Comparison of ENCODE assay signal across 11 cellular contexts in the genomic region with DNA sequence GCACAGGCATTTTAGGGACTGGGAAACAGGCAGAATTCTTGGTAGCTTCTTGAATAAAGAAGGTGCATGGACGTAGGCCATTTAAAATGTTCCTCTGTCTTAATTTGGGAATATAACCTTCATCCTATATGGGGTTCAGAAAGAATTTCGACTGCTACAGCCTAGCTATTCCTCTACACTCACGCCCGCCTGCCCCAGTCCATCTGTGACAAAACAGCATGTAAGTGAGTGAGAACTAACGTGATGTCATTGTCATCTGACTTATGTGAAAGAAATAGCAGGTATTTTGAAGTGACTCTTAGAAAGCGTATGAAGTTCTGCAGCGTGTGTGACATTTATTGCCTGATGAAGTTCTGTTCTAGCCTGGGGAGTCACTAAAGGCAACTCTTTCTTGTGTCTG. TPM values are rescaled to one million over a fixed set of nuclear protein-coding genes. Genes with fewer than 3 reads are reported as not detected.
DNase-seq lines count a peak whose midpoint lies in the region; ATAC-seq lines count a peak whose summit lies in the region.
"Had no signal": no experiment of that assay in that cellular context is flagged by ENCODE, and none has a peak within 500 bp of the region (broad histone marks: within the 10 kb centered on the region; RNA-seq: fewer than 3 reads in every experiment).

No MANE protein-coding gene starts in this region.

- H3K36me3 Mint-ChIP-seq in activated naive CD4-positive, alpha-beta T cell treated with anti-CD3 and anti-CD28 coated beads, Interleukin-2, amount 50 U/mL, for 72 hours: peaks cover 39 to 67% of the 10 kb centered on the region in 2 donors
- peaks cover 65% of the 10 kb centered on the region for H3K36me3 Mint-ChIP-seq in activated naive CD4-positive, alpha-beta T cell treated with anti-CD3 and anti-CD28 coated beads for 36 hours (ENCODE audit: low read depth)
- H3K36me3 Mint-ChIP-seq in naive thymus-derived CD8-positive, alpha-beta T cell: peaks cover 11 to 94% (median 49%) of the 10 kb centered on the region in 3 donors

- no peak overlapping the region for H3K4me3 Mint-ChIP-seq in activated naive CD4-positive, alpha-beta T cell treated with anti-CD3 and anti-CD28 coated beads for 36 hours
- peak overlapping the region; percentile 26 to 71 (median 58) for H3K4me3 Mint-ChIP-seq in naive thymus-derived CD8-positive, alpha-beta T cell

- H3K9me3 Mint-ChIP-seq in activated naive CD4-positive, alpha-beta T cell treated with anti-CD3 and anti-CD28 coated beads, Interleukin-2, amount 50 U/mL, for 72 hours: no peaks in the 10 kb centered on the region
- H3K9me3 Mint-ChIP-seq in activated naive CD4-positive, alpha-beta T cell treated with anti-CD3 and anti-CD28 coated beads for 36 hours: no peaks in the 10 kb centered on the region
- H3K9me3 Mint-ChIP-seq in naive thymus-derived CD8-positive, alpha-beta T cell: no peaks in the 10 kb centered on the region

- no peak overlapping the region for H3K4me3 ChIP-seq in HAP-1
- H3K4me3 ChIP-seq: tibial nerve had no signal

- DNase-seq in activated naive CD4-positive, alpha-beta T cell treated with anti-CD3 and anti-CD28 coated beads, Interleukin-2, amount 50 U/mL, for 72 hours (ENCODE audit: low spot score in 2 of 2): no peak
- no peak for DNase-seq in activated naive CD4-positive, alpha-beta T cell treated with anti-CD3 and anti-CD28 coated beads for 36 hours
- no peak for DNase-seq in naive thymus-derived CD8-positive, alpha-beta T cell
- DNase-seq in HAP-1 (ENCODE audit: low spot score in 2 of 2): no peak
- no peak for DNase-seq in HK-2 (ENCODE audit: unreplicated experiment)
- no peak for DNase-seq in effector CD8-positive, alpha-beta T cell (lab: John Stamatoyannopoulos, UW)
- DNase-seq: midbrain, NCI-H2081 had no signal

- no peaks in the 10 kb centered on the region for H3K9me3 ChIP-seq in HAP-1
- H3K9me3 ChIP-seq: tibial nerve had no signal

- ATAC-seq in activated naive CD4-positive, alpha-beta T cell treated with anti-CD3 and anti-CD28 coated beads, Interleukin-2, amount 50 U/mL, for 72 hours: peak in 1 of 2 donors; percentile 10
- ATAC-seq in GM21576 (IDR thresholded peaks at IDR 0.05; ENCODE audit: unreplicated experiment) (peak; percentile 6), HG03520 (IDR thresholded peaks at IDR 0.05; ENCODE audit: unreplicated experiment) (peak; percentile 15)
- no peak for ATAC-seq in naive thymus-derived CD8-positive, alpha-beta T cell

- H3K27me3 Mint-ChIP-seq in activated naive CD4-positive, alpha-beta T cell treated with anti-CD3 and anti-CD28 coated beads for 36 hours (ENCODE audit: low read depth): no peaks in the 10 kb centered on the region
- no peaks in the 10 kb centered on the region for H3K27me3 Mint-ChIP-seq in naive thymus-derived CD8-positive, alpha-beta T cell

- intact Hi-C loops in activated naive CD4-positive, alpha-beta T cell treated with anti-CD3 and anti-CD28 coated beads for 36 hours (cut with micrococcal nuclease): no loop called here

- in situ Hi-C loops in HAP-1 (cut with MboI; ENCODE audit: low sequenced_read_pairs): no loop called here

- POLR2A ChIA-PET in naive thymus-derived CD8-positive, alpha-beta T cell (lab: Charles Lee): no interaction called here

- peaks cover 21% of the 10 kb centered on the region for H3K4me1 Mint-ChIP-seq in activated naive CD4-positive, alpha-beta T cell treated with anti-CD3 and anti-CD28 coated beads for 36 hours (ENCODE audit: low read depth)
- H3K4me1 Mint-ChIP-seq in naive thymus-derived CD8-positive, alpha-beta T cell: peaks cover 25 to 44% (median 40%) of the 10 kb centered on the region in 4 donors

- H3K27ac Mint-ChIP-seq in activated naive CD4-positive, alpha-beta T cell treated with anti-CD3 and anti-CD28 coated beads, Interleukin-2, amount 50 U/mL, for 72 hours: peak overlapping the region; percentile 16 to 62
- H3K27ac Mint-ChIP-seq in activated naive CD4-positive, alpha-beta T cell treated with anti-CD3 and anti-CD28 coated beads for 36 hours: no peak overlapping the region
- peak overlapping the region in 3 of 10 donors; percentile 5 to 88 (median 65) for H3K27ac Mint-ChIP-seq in naive thymus-derived CD8-positive, alpha-beta T cell

- peaks cover 58% of the 10 kb centered on the region for H3K36me3 ChIP-seq in HAP-1 (replicated peaks)

- no peaks in the 10 kb centered on the region for H3K27me3 ChIP-seq in HAP-1 (ENCODE audit: low read depth)
- H3K27me3 ChIP-seq: tibial nerve had no signal

- CTCF ChIA-PET in activated naive CD4-positive, alpha-beta T cell treated with anti-CD3 and anti-CD28 coated beads for 36 hours (lab: Charles Lee): interaction anchor here (0.5 to 1.0 kb wide), 3 partner anchors 206 to 465 kb away, joined by 3 to 5 read pairs (median 3); no protein-coding TSS in a partner anchor

- H3K4me1 ChIP-seq in HAP-1: no peaks in the 10 kb centered on the region
- H3K4me1 ChIP-seq: tibial nerve had no signal

RNA-seq across cellular contexts. Expression of gene SLC22A1, which starts 52.2 kb away (rescaled TPM):
- total RNA-seq in activated naive CD4-positive, alpha-beta T cell treated with anti-CD3 and anti-CD28 coated beads, Interleukin-2, amount 50 U/mL, for 72 hours: 1 to 10 TPM in 1 of 2 donors, not detected in 1; 1.2 TPM
- not detected for total RNA-seq in activated naive CD4-positive, alpha-beta T cell treated with anti-CD3 and anti-CD28 coated beads for 36 hours
- total RNA-seq in naive thymus-derived CD8-positive, alpha-beta T cell: 1 to 10 TPM; 1.5 to 2.3 TPM
- under 1 TPM in 1 of 3 donors, not detected in 2; 0.18 TPM for polyA plus RNA-seq in naive thymus-derived CD8-positive, alpha-beta T cell

Comparison
In these comparisons a context has a peak if more than half of its experiments do, and no peak if none do; other contexts are left out.
1. ATAC-seq: peak in GM21576 (single experiment) and HG03520 (single experiment); none in naive thymus-derived CD8-positive, alpha-beta T cell (0 of 2).